Comparison of ENCODE assay signal across 9 cellular contexts in the genomic region with DNA sequence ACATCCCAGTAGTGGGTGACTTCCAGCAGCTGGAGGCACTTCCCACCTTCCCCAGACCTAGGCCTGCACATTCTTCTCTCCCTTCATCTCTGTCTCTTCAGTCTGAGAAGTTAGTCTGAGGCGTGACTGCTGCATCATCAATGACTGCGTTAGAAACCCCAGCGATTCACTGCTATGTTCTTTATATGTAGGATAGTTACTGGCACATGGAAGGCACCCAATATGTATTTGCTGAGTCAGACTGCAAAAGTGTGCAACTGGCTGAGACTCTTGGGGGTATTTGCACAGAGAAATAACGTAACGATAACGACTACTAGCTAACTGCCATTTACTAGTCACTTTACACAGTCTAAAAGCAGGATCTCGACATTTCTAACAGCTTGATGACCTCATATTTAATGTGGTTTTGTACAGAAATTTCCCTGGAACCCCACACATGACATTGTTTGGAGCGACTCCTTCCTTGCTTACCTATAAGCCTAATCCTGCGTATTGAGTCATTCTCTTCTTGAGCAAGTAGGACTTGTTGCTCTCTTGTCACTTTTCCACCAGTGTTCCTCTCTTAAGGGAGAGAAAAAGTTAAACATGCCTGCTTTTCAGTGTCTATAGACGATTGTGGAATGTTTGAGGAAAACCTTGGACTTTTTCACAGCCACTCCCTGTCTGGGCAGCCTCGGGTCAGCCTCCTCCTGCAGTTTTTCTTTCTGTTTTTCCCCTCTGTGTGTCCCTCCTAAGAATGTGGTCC. TPM values are rescaled to one million over a fixed set of nuclear protein-coding genes. Genes with fewer than 3 reads are reported as not detected.
DNase-seq lines count a peak whose midpoint lies in the region; ATAC-seq and TF ChIP-seq lines count a peak whose summit lies in the region.
"Had no signal": no experiment of that assay in that cellular context is flagged by ENCODE, and none has a peak within 500 bp of the region (broad histone marks: within the 10 kb centered on the region; RNA-seq: fewer than 3 reads in every experiment).

No MANE protein-coding gene starts in this region.

- H2AFZ ChIP-seq in MM.1S (ENCODE audit: low read length) = peak overlapping the region; percentile 2; the same call in 1 of the 2 replicates

- H3K27me3 ChIP-seq in CD4-positive, alpha-beta T cell (ENCODE audit: control insufficient read depth, insufficient read depth, low read length) = no peaks in the 10 kb centered on the region
- no peaks in the 10 kb centered on the region for H3K27me3 ChIP-seq in MM.1S (replicated peaks; ENCODE audit: insufficient read depth, low read length)

- H3K9me2 ChIP-seq in MM.1S (replicated peaks; ENCODE audit: insufficient read depth, low read length) = no peaks in the 10 kb centered on the region

- TF ChIP-seq CTCF in CD4-positive, alpha-beta T cell (IDR thresholded peaks at IDR 0.05) = no peak
- TF ChIP-seq CTCF in MM.1S (IDR thresholded peaks at IDR 0.05; ENCODE audit: low read length) = no peak
- TF ChIP-seq CTCF in mesothelial cell of epicardium (IDR thresholded peaks at IDR 0.05; ENCODE audit: unreplicated experiment) = no peak

- no peak overlapping the region for H3K4me3 Mint-ChIP-seq in CD4-positive, alpha-beta T cell
- H3K4me3 Mint-ChIP-seq in central memory CD8-positive, alpha-beta T cell = no peak overlapping the region
- no peak overlapping the region for H3K4me3 Mint-ChIP-seq in mesothelial cell of epicardium

- no peak overlapping the region for H3K9ac ChIP-seq in MM.1S (ENCODE audit: low read length)

- no peaks in the 10 kb centered on the region for H3K36me3 ChIP-seq in MM.1S (replicated peaks; ENCODE audit: insufficient read depth, low read length)

- H3K27me3 Mint-ChIP-seq in CD4-positive, alpha-beta T cell = no peaks in the 10 kb centered on the region
- H3K27me3 Mint-ChIP-seq in central memory CD8-positive, alpha-beta T cell = peaks cover 10% of the 10 kb centered on the region
- H3K27me3 Mint-ChIP-seq in mesothelial cell of epicardium (ENCODE audit: low read depth) = no peaks in the 10 kb centered on the region

- no peak for DNase-seq in CD4-positive, alpha-beta T cell
- no peak for DNase-seq in MM.1S
- DNase-seq in central memory CD8-positive, alpha-beta T cell (ENCODE audit: low spot score in 2 of 2) = no peak
- no peak for DNase-seq in mesothelial cell of epicardium (ENCODE audit: low spot score in 2 of 2, unreplicated experiment in 2 of 2)
- no peak for DNase-seq in COR-L47 (lab: John Stamatoyannopoulos, UW)
- DNase-seq: NCI-H2171 had no signal

- no peak for ATAC-seq in CD4-positive, alpha-beta T cell (ENCODE audit: poor library complexity)
- no peak for ATAC-seq in central memory CD8-positive, alpha-beta T cell (replicated peaks; ENCODE audit: extremely low read depth, poor library complexity, severe bottlenecking)
- ATAC-seq in HG02678 (IDR thresholded peaks at IDR 0.05; ENCODE audit: unreplicated experiment) = no peak
- ATAC-seq in HG03159 (IDR thresholded peaks at IDR 0.05; ENCODE audit: unreplicated experiment) = no peak
- no peak for ATAC-seq in HG03571 (IDR thresholded peaks at IDR 0.05; ENCODE audit: unreplicated experiment)

- H3K4me2 ChIP-seq in MM.1S (ENCODE audit: low read depth, low read length) = no peak overlapping the region

- H4K20me1 ChIP-seq in MM.1S (ENCODE audit: insufficient read depth, low read length) = no peaks in the 10 kb centered on the region

- H3K36me3 Mint-ChIP-seq in CD4-positive, alpha-beta T cell (ENCODE audit: low read depth) = no peaks in the 10 kb centered on the region
- H3K36me3 Mint-ChIP-seq in central memory CD8-positive, alpha-beta T cell (ENCODE audit: insufficient read depth) = peaks cover 3% of the 10 kb centered on the region
- no peaks in the 10 kb centered on the region for H3K36me3 Mint-ChIP-seq in mesothelial cell of epicardium

- H3K27ac ChIP-seq in CD4-positive, alpha-beta T cell (ENCODE audit: low read depth, low read length) = no peak overlapping the region
- H3K27ac ChIP-seq in MM.1S (ENCODE audit: low read length) = no peak overlapping the region

- peaks cover 16% of the 10 kb centered on the region for H3K4me1 Mint-ChIP-seq in CD4-positive, alpha-beta T cell (ENCODE audit: low read depth)
- H3K4me1 Mint-ChIP-seq in central memory CD8-positive, alpha-beta T cell = peaks cover 14% of the 10 kb centered on the region
- H3K4me1 Mint-ChIP-seq in mesothelial cell of epicardium = peaks cover 21% of the 10 kb centered on the region

- no peaks in the 10 kb centered on the region for H3K9me3 ChIP-seq in CD4-positive, alpha-beta T cell (ENCODE audit: control insufficient read depth, low read length)
- H3K9me3 ChIP-seq in MM.1S (replicated peaks; ENCODE audit: insufficient read depth, low read length) = no peaks in the 10 kb centered on the region

- no peaks in the 10 kb centered on the region for H3K4me1 ChIP-seq in MM.1S (ENCODE audit: low read length)

- intact Hi-C loops in CD4-positive, alpha-beta T cell (cut with DNase I, micrococcal nuclease) = no loop called here

- no peaks in the 10 kb centered on the region for H3K9me3 Mint-ChIP-seq in CD4-positive, alpha-beta T cell
- no peaks in the 10 kb centered on the region for H3K9me3 Mint-ChIP-seq in central memory CD8-positive, alpha-beta T cell
- H3K9me3 Mint-ChIP-seq in mesothelial cell of epicardium = peaks cover 8% of the 10 kb centered on the region

- peak overlapping the region; percentile 66 for H3K27ac Mint-ChIP-seq in CD4-positive, alpha-beta T cell
- peak overlapping the region; percentile 57 for H3K27ac Mint-ChIP-seq in central memory CD8-positive, alpha-beta T cell (ENCODE audit: low read depth)
- H3K27ac Mint-ChIP-seq in mesothelial cell of epicardium = peak overlapping the region; percentile 92

- POLR2A ChIA-PET in CD4-positive, alpha-beta T cell (lab: Charles Lee) = no interaction called here

- no peaks in the 10 kb centered on the region for H3F3A ChIP-seq in MM.1S (ENCODE audit: insufficient read depth, low read length)

- H3K79me2 ChIP-seq in MM.1S (ENCODE audit: low read length) = no peaks in the 10 kb centered on the region

- CTCF ChIA-PET in CD4-positive, alpha-beta T cell (lab: Charles Lee) = no interaction called here

- no peak overlapping the region for H3K4me3 ChIP-seq in MM.1S (ENCODE audit: low read length)

RNA-seq across cellular contexts. Expression of gene THNSL1, which starts 45.5 kb away (rescaled TPM):
- under 1 TPM; 0.31 to 0.52 TPM for total RNA-seq in CD4-positive, alpha-beta T cell
- total RNA-seq in mesothelial cell of epicardium = 7.4 to 7.6 TPM (median 7.4 TPM) in 3 replicates

RNA-seq across cellular contexts. Expression of gene ENKUR, which starts 45.9 kb away (rescaled TPM):
- total RNA-seq in CD4-positive, alpha-beta T cell = not detected
- 0.25 to 0.36 TPM (median 0.27 TPM) in 3 replicates for total RNA-seq in mesothelial cell of epicardium
